Comparison of ENCODE assay signal across 17 cellular contexts in the genomic region with DNA sequence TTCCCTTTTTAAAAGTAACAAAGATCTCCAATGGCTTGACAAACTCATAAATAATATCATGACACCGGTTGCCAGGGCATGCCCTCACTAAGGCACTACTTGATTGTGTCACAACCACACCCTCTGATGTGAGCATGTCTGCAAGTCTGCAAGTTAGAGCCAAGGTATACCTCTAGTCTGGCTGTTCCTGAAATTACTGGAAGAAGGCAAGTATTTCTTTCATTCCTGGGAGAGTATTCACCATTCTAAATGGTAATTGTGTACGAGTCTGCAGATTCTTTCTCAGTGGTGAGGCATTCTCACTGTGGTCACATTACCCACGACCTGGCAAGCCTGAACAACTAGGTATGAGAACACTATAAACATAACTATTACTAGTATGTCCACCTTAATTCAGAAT. TPM values are rescaled to one million over a fixed set of nuclear protein-coding genes. Genes with fewer than 3 reads are reported as not detected.
DNase-seq lines count a peak whose midpoint lies in the region; ATAC-seq and TF ChIP-seq lines count a peak whose summit lies in the region.
"Had no signal": no experiment of that assay in that cellular context is flagged by ENCODE, and none has a peak within 500 bp of the region (broad histone marks: within the 10 kb centered on the region; RNA-seq: fewer than 3 reads in every experiment).

No MANE protein-coding gene starts in this region.

- peak; percentile 65 to 78 (median 72) for ATAC-seq in psoas muscle
- ATAC-seq in HG03439 (IDR thresholded peaks at IDR 0.05; ENCODE audit: unreplicated experiment) = no peak
- no peak for ATAC-seq in HG02588 (IDR thresholded peaks at IDR 0.05; ENCODE audit: unreplicated experiment)
- ATAC-seq: naive thymus-derived CD4-positive, alpha-beta T cell had no signal

- H3K4me1 ChIP-seq in esophagus squamous epithelium (peaks cover 10 to 60% (median 33%) of the 10 kb centered on the region in 3 donors), psoas muscle (peaks cover 75% of the 10 kb centered on the region)

- no peaks in the 10 kb centered on the region for H3K9me3 ChIP-seq in esophagus squamous epithelium
- H3K9me3 ChIP-seq in psoas muscle = peaks cover 12% of the 10 kb centered on the region
- H3K9me3 ChIP-seq: tibial artery had no signal

- H3K4me3 ChIP-seq in esophagus squamous epithelium (no peak overlapping the region), psoas muscle (no peak overlapping the region)
- H3K4me3 ChIP-seq: tibial artery had no signal

- WGBS in esophagus squamous epithelium, 2 donors = 41 to 63% methylated on average over 3 of the region's 3 CpGs
- 28 to 50% (median 33%) methylated on average over 3 of the region's 3 CpGs for WGBS in psoas muscle, 3 donors

- DNase-seq in ELR (ENCODE audit: low read depth) (peak; percentile 83), NCI-H226 (peak; percentile 88), esophagus squamous epithelium (lab: John Stamatoyannopoulos, UW) (no peak), psoas muscle (no peak), mucosa of gallbladder (ENCODE audit: low spot score) (no peak), OCI-M1 (lab: John Stamatoyannopoulos, UW) (no peak)
- DNase-seq: activated CD4-positive, alpha-beta memory T cell treated with anti-CD3 and anti-CD28 coated beads, Interleukin-2, amount 10 ng/mL, durations not matched to agents 7 days and 5 days; DMS53; naive thymus-derived CD4-positive, alpha-beta T cell; NCI-H2081; SIG-M5; stimulated activated CD4-positive, alpha-beta T cell treated with anti-CD3 and anti-CD28 coated beads, Interleukin-4, amount 100 ng/mL, for 24 hours; tibial artery had no signal

- H3K36me3 ChIP-seq in esophagus squamous epithelium = peaks cover 0 to 40% (median 0%) of the 10 kb centered on the region in 3 donors
- peaks cover 0 to 16% of the 10 kb centered on the region in 2 donors for H3K36me3 ChIP-seq in psoas muscle (ENCODE audit: insufficient read depth in 1 of 2, low read depth in 1 of 2)

- intact Hi-C loops in esophagus squamous epithelium (cut with DNase I) (no loop called here), psoas muscle (cut with DNase I) (no loop called here)

- TF ChIP-seq CTCF in esophagus squamous epithelium (IDR thresholded peaks at IDR 0.05) (no peak), psoas muscle (IDR thresholded peaks at IDR 0.05) (no peak)

- peak overlapping the region; percentile 50 to 88 (median 75) for H3K27ac ChIP-seq in esophagus squamous epithelium
- peak overlapping the region; percentile 77 for H3K27ac ChIP-seq in psoas muscle
- H3K27ac ChIP-seq: tibial artery had no signal

- TF ChIP-seq POLR2A in esophagus squamous epithelium (IDR thresholded peaks at IDR 0.05) = no peak

- H3K27me3 ChIP-seq in esophagus squamous epithelium (no peaks in the 10 kb centered on the region), psoas muscle (ENCODE audit: insufficient read depth in 3 of 3, low read length in 2 of 3) (no peaks in the 10 kb centered on the region)
- H3K27me3 ChIP-seq: tibial artery had no signal

RNA-seq across cellular contexts. Expression of gene RNU4ATAC, which starts 25.7 kb away (rescaled TPM):
- total RNA-seq in esophagus squamous epithelium = not detected
- not detected for total RNA-seq in psoas muscle
- polyA plus RNA-seq in psoas muscle = not detected
- not detected for total RNA-seq in mucosa of gallbladder
- total RNA-seq: activated CD4-positive, alpha-beta memory T cell treated with anti-CD3 and anti-CD28 coated beads, Interleukin-2, amount 10 ng/mL, durations not matched to agents 7 days and 5 days; H1; naive thymus-derived CD4-positive, alpha-beta T cell had no signal
- polyA plus RNA-seq: adipose tissue; H1; naive thymus-derived CD4-positive, alpha-beta T cell had no signal

Comparison
In these comparisons a context has a peak if more than half of its experiments do, and no peak if none do; other contexts are left out.
1. DNase-seq: peak in ELR (single experiment) and NCI-H226 (single experiment); none in esophagus squamous epithelium (single experiment), psoas muscle (0 of 2), mucosa of gallbladder (single experiment) and OCI-M1 (single experiment).
2. ATAC-seq: peak in psoas muscle (4 of 4); none in HG03439 (single experiment) and HG02588 (single experiment).